Comparison of ENCODE assay signal across 8 cellular contexts in the genomic region with DNA sequence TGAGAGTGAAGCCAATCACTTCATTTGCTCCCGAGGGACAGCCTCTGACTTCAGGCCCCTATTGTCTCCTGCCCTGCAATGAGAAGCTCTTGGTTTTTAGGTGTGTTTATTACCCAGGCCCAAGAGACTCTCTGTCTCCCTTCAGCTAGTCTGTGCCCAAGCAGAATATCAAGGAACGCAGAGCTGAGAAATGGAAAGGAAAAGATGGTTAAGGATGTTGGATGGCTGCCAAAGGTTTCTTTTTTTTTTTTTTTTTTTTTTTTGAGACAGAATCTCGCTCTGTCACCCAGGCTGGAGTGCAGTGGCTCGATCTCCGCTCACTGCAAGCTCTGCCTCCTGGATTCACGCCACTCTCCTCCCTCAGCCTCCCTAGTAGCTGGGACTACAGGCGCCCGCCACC. TPM values are rescaled to one million over a fixed set of nuclear protein-coding genes. Genes with fewer than 3 reads are reported as not detected.
DNase-seq lines count a peak whose midpoint lies in the region; ATAC-seq, FAIRE-seq and TF ChIP-seq lines count a peak whose summit lies in the region.
"Not testable (repeated sequence)": the region's sequence is repeated elsewhere in the genome, so short reads cannot be mapped to it uniquely, and the experiment has no call there.
"Had no signal": no experiment of that assay in that cellular context is flagged by ENCODE, and none has a peak within 500 bp of the region (broad histone marks: within the 10 kb centered on the region; RNA-seq: fewer than 3 reads in every experiment).

No MANE protein-coding gene starts in this region.

- intact Hi-C loops in K562 (cut with micrococcal nuclease): not testable (repeated sequence)

- H3K36me3 ChIP-seq in ACC112 (ENCODE audit: insufficient read depth, low read length); K562 (ENCODE audit: control insufficient read depth, insufficient read depth, low read length); osteoblast (ENCODE audit: insufficient read depth, low read length): not testable (repeated sequence)

- H3K9me3 ChIP-seq in K562 (replicated peaks; ENCODE audit: control insufficient read depth, insufficient read depth, low read depth, low read length); osteoblast (ENCODE audit: low read depth, low read length): not testable (repeated sequence)

- TF ChIP-seq CTCF in K562 (IDR thresholded peaks at IDR 0.05 in 2 of 3, conservative IDR thresholded peaks at IDR 0.05 in 1 of 3; ENCODE audit: insufficient read depth in 2 of 3, low read depth in 1 of 3, low read length in 3 of 3); foreskin keratinocyte (conservative IDR thresholded peaks at IDR 0.05); osteoblast (IDR thresholded peaks at IDR 0.05; ENCODE audit: extremely low read depth, low read depth, low read length): not testable (repeated sequence)

- POLR2A ChIA-PET in HEK293T (lab: Yijun Ruan, JAX): interaction anchor here (0.6 to 8.8 kb wide), 10 partner anchors 8 to 117 kb away, joined by 3 to 125 read pairs (median 6); partner anchors contain the start of gene ZNF503
- POLR2A ChIA-PET in K562 (lab: Yijun Ruan, JAX): not testable (repeated sequence)

- FAIRE-seq in K562 (lab: Jason Lieb, UNC): not testable (repeated sequence)

- not testable (repeated sequence) for H2AFZ ChIP-seq in ACC112 (ENCODE audit: low read length, unreplicated experiment); K562 (ENCODE audit: low read depth, low read length); osteoblast (ENCODE audit: low read length)

- H3K9ac ChIP-seq in K562 (ENCODE audit: insufficient read depth in 1 of 2, low read depth in 2 of 2, low read length in 2 of 2): not testable (repeated sequence)

- H3K9me1 ChIP-seq in K562 (ENCODE audit: control insufficient read depth, insufficient read depth, low read length): not testable (repeated sequence)

- 10% methylated on average over 5 of the region's 8 CpGs for WGBS in K562 (ENCODE audit: insufficient coverage, low coverage, missing lambda C conversion rate)

- H3K4me3 ChIP-seq in ACC112 (ENCODE audit: low read depth, low read length); K562; osteoblast (ENCODE audit: insufficient read depth, low read length): not testable (repeated sequence)

- not testable (repeated sequence) for H4K20me1 ChIP-seq in K562 (replicated peaks; ENCODE audit: control insufficient read depth, insufficient read depth, low read length); osteoblast (ENCODE audit: insufficient read depth, low read length)

- ATAC-seq in K562, foreskin keratinocyte: not testable (repeated sequence)

- DNase-seq in HEK293T (ENCODE audit: extremely low spot score); K562 (ENCODE audit: extremely low read depth in 1 of 4, low spot score in 3 of 4); foreskin keratinocyte; osteoblast (ENCODE audit: insufficient read length, low spot score, missing footprints): not testable (repeated sequence)
- peak; percentile 48 to 69 for DNase-seq in NCI-H187 (lab: John Stamatoyannopoulos, UW)
- peak; percentile 41 for DNase-seq in NCI-H2171 treated with DMSO at 0.1 percent for 48 hours (lab: John Stamatoyannopoulos, UW)

- CTCF ChIA-PET in HEK293T (lab: Yijun Ruan, JAX); K562 (lab: Yijun Ruan, JAX; ENCODE audit: low intra/inter-chr PET ratio): not testable (repeated sequence)

- not testable (repeated sequence) for H3K79me2 ChIP-seq in ACC112 (ENCODE audit: control insufficient read depth, insufficient read depth, low read length, unreplicated experiment); K562 (ENCODE audit: control insufficient read depth, insufficient read depth, low read length); osteoblast (ENCODE audit: insufficient read depth, low read length)

- BruUV-seq in K562 (replicated peaks; lab: Mats Ljungman, UMichigan): not testable (repeated sequence)

- not testable (repeated sequence) for H3K4me2 ChIP-seq in K562 (ENCODE audit: insufficient read depth, low read length)
- H3K4me2 ChIP-seq in osteoblast (ENCODE audit: insufficient read depth, low read length): peak overlapping the region; percentile 28

- not testable (repeated sequence) for TF ChIP-seq RAD21 in K562 (CRISPR knock-in tag; conservative IDR thresholded peaks at IDR 0.05 in 1 of 2, IDR thresholded peaks at IDR 0.05 in 1 of 2)

- H3K27ac ChIP-seq in ACC112 (ENCODE audit: low read depth, low read length) (peak overlapping the region; percentile 25; the same call in 1 of the 2 replicates), foreskin keratinocyte (peak overlapping the region; percentile 0), osteoblast (ENCODE audit: low read depth, low read length) (peak overlapping the region; percentile 48)
- H3K27ac ChIP-seq in K562 (ENCODE audit: extremely low read depth, low read depth, low read length): not testable (repeated sequence)

- H3K4me1 ChIP-seq in ACC112 (ENCODE audit: control insufficient read depth, insufficient read depth, low read length, unreplicated experiment) (peaks cover 19% of the 10 kb centered on the region), foreskin keratinocyte (peaks cover 13% of the 10 kb centered on the region), osteoblast (ENCODE audit: insufficient read depth, low read length) (peaks cover 20% of the 10 kb centered on the region)
- not testable (repeated sequence) for H3K4me1 ChIP-seq in K562 (replicated peaks in 1 of 2; ENCODE audit: control insufficient read depth in 2 of 2, insufficient read depth in 2 of 2, low read length in 2 of 2)

- not testable (repeated sequence) for H3K27me3 ChIP-seq in ACC112 (ENCODE audit: insufficient read depth, low read length); foreskin keratinocyte; osteoblast (ENCODE audit: insufficient read depth, low read length)
- H3K27me3 ChIP-seq in K562 (ENCODE audit: control insufficient read depth in 2 of 2, insufficient read depth in 2 of 2, low read length in 2 of 2): peaks cover 2 to 11% of the 10 kb centered on the region in 2 experiments; a peak in 2 of 5 replicates

- TF ChIP-seq EP300 in K562 (IDR thresholded peaks at IDR 0.05; ENCODE audit: low read length): not testable (repeated sequence)

- TF ChIP-seq POLR2A in K562 (conservative IDR thresholded peaks at IDR 0.05): not testable (repeated sequence)

- in situ Hi-C loops in K562 (cut with MboI): not testable (repeated sequence)

TF ChIP-seq in HEK293T, 16 proteins besides CTCF, POLR2A, EP300 and RAD21:
- peak; percentile 83; the same call in 1 of the 2 replicates for TF ChIP-seq ZNF384 (IDR thresholded peaks at IDR 0.05)
TF ChIP-seq in HEK293T: peak in this region for 1; not testable (repeated sequence) for 15.

TF ChIP-seq in K562, 482 proteins besides CTCF, POLR2A, EP300 and RAD21:
- peak; percentile 73 for TF ChIP-seq NFIC (IDR thresholded peaks at IDR 0.05)

RNA-seq across cellular contexts. Expression of gene ZNF503, which starts 41.7 kb away (rescaled TPM):
- not detected in 2 replicates for total RNA-seq in K562 (2011; cell fraction: chromatin; rRNA removed; ENCODE audit: low replicate concordance)
- not detected in 2 replicates for total RNA-seq in K562 (2011; cell fraction: nucleolus; rRNA removed)
- total RNA-seq in K562 (2011; cell fraction: nucleoplasm; rRNA removed): not detected in 2 replicates
- total RNA-seq in K562 (2014; rRNA removed) (not detected in 2 replicates), K562 (2014; rRNA removed; fragmentation: Illumina TruSeq; extraction: Trizol) (not detected in 2 replicates), K562 (2015; rRNA removed; fragmentation: Illumina TruSeq; extraction: Trizol) (not detected in 2 replicates), K562 (2021) (0.20 TPM in 1 of 2 replicates, not detected in the other), foreskin keratinocyte (5.1 and 5.7 TPM in 2 replicates), osteoblast (18.5 and 19.4 TPM in 2 replicates)
- polyA plus RNA-seq in K562 (2011; rRNA removed) (not detected in 2 replicates), K562 (2014; fragmentation: Illumina TruSeq; extraction: Trizol) (not detected in 2 replicates), K562 (2014; fragmentation: Nextera tagmentation; extraction: Ambion mirVana) (not detected), K562 (2014; rRNA removed) (not detected in 2 replicates), foreskin keratinocyte (4.6 and 4.7 TPM in 2 replicates)
- polyA plus RNA-seq in K562 (2011; cell fraction: cytosol; rRNA removed): not detected in 2 replicates
- polyA plus RNA-seq in K562 (2011; cell fraction: nucleus; rRNA removed): not detected in 2 replicates
- polyA plus RNA-seq in K562 (2012): 0.05 and 0.07 TPM in 2 replicates
- polyA minus RNA-seq in K562 (2011; rRNA and poly(A)+ RNA removed): not detected in 2 replicates
- polyA minus RNA-seq in K562 (2011; cell fraction: cytosol; rRNA and poly(A)+ RNA removed): not detected in 2 replicates
- 0.13 TPM in 1 of 2 replicates, not detected in the other for polyA minus RNA-seq in K562 (2011; cell fraction: nucleus; rRNA and poly(A)+ RNA removed)
- total RNA-seq: B cell had no signal
